23 cellular contexts compared by ENCODE assay signal in genomic region chr11:119652907-119653659, GRCh38.
"Had no signal": no experiment of that assay in that cellular context is flagged by ENCODE, and none has a peak within 500 bp of the region (broad histone marks: within the 10 kb centered on the region; RNA-seq: fewer than 3 reads in every experiment).

No MANE protein-coding gene starts in this region.

- DNase-seq: colonic mucosa; dermis blood vessel endothelial cell; effector CD4-positive, alpha-beta T cell; erythroblast; hippocampal formation; mammary epithelial cell; mucosa of descending colon; natural killer cell; sigmoid colon; small intestine; stimulated activated CD4-positive, alpha-beta T cell treated with anti-CD3 and anti-CD28 coated beads, Interleukin-2, amount 100 ng/mL, for 48 hours; stimulated activated naive CD4-positive, alpha-beta T cell treated with Interleukin-2 at 50 U/mL for 16 hours; uterus had no signal

- H3K4me3 ChIP-seq: colonic mucosa, heart left ventricle, mucosa of descending colon, prostate gland, right atrium auricular region, sigmoid colon, uterus had no signal

- H3K36me3 Mint-ChIP-seq: natural killer cell, type B pancreatic cell had no signal

- ATAC-seq: foreskin keratinocyte, left lobe of liver, mucosa of descending colon, natural killer cell had no signal

- H3K36me3 ChIP-seq: colonic mucosa, heart left ventricle, prostate gland, right atrium auricular region, sigmoid colon, uterus had no signal

- H3K4me3 Mint-ChIP-seq: endodermal cell, natural killer cell, neural crest cell, type B pancreatic cell had no signal

- H3K9me3 ChIP-seq: colonic mucosa, heart left ventricle, mucosa of descending colon, prostate gland, right atrium auricular region, sigmoid colon, uterus had no signal

- H3K9me3 Mint-ChIP-seq: endodermal cell, neural crest cell, type B pancreatic cell had no signal

- H2AFZ ChIP-seq: parathyroid adenoma had no signal

- FAIRE-seq: endothelial cell of umbilical vein, small intestine had no signal

- H3K79me2 ChIP-seq: parathyroid adenoma had no signal

- H3K9ac ChIP-seq: parathyroid adenoma had no signal

- H3K4me1 Mint-ChIP-seq: natural killer cell had no signal

- H3K27ac ChIP-seq: colonic mucosa, foreskin keratinocyte, heart left ventricle, parathyroid adenoma, prostate gland, right atrium auricular region, sigmoid colon, uterus had no signal

- H3K27ac Mint-ChIP-seq: natural killer cell, type B pancreatic cell had no signal

- H3K4me1 ChIP-seq: colonic mucosa, foreskin keratinocyte, parathyroid adenoma, prostate gland, right atrium auricular region, sigmoid colon, uterus had no signal

- H3K27me3 ChIP-seq: colonic mucosa, heart left ventricle, right atrium auricular region, uterus had no signal
